ENCODE assay signal across 36 cellular contexts in genomic region chr12:103519632-103520031, GRCh38. TPM values are rescaled to one million over a fixed set of nuclear protein-coding genes. Genes with fewer than 3 reads are reported as not detected.
"Had no signal": no experiment of that assay in that cellular context is flagged by ENCODE, and none has a peak within 500 bp of the region (broad histone marks: within the 10 kb centered on the region; RNA-seq: fewer than 3 reads in every experiment).

No MANE protein-coding gene starts in this region.

- H3K27me3 Mint-ChIP-seq: activated CD4-positive, alpha-beta T cell treated with anti-CD3 and anti-CD28 coated beads, Interleukin-2, amount 10 ng/mL, durations not matched to agents 24 days and 14 days; activated naive CD4-positive, alpha-beta T cell treated with anti-CD3 and anti-CD28 coated beads, Interleukin-2, amount 50 U/mL, for 24 hours; activated T-cell treated with anti-CD3 and anti-CD28 coated beads, Interleukin-2, amount 50 U/mL, for 24 hours had no signal

- H3K36me3 Mint-ChIP-seq: activated naive CD4-positive, alpha-beta T cell treated with anti-CD3 and anti-CD28 coated beads, Interleukin-2, amount 50 U/mL, for 24 hours; activated naive CD8-positive, alpha-beta T cell treated with anti-CD3 and anti-CD28 coated beads, Interleukin-2, amount 10 ng/mL, durations not matched to agents 7 days and 5 days had no signal

- H3K4me1 ChIP-seq: ascending aorta, body of pancreas, breast epithelium had no signal

- DNase-seq: activated CD4-positive, alpha-beta T cell treated with anti-CD3 and anti-CD28 coated beads, Interleukin-2, amount 10 ng/mL, durations not matched to agents 24 days and 14 days; activated CD4-positive, alpha-beta T cell treated with anti-CD3 and anti-CD28 coated beads, Interleukin-2, amount 50 U/mL, for 4 hours; activated CD8-positive, alpha-beta T cell treated with anti-CD3 and anti-CD28 coated beads for 36 hours; activated gamma-delta T cell; activated naive CD4-positive, alpha-beta T cell treated with Interleukin-2 at 50 U/mL for 16 hours; activated naive CD8-positive, alpha-beta T cell treated with anti-CD3 and anti-CD28 coated beads, Interleukin-2, amount 10 ng/mL, durations not matched to agents 7 days and 5 days; activated T-cell treated with anti-CD3 and anti-CD28 coated beads, Interleukin-2, amount 50 U/mL, for 24 hours; amygdala; body of pancreas; caudate nucleus; cerebellar nuclear complex; Kasumi-1; KG1; MG63; NCI-H1048; NCI-H1105 treated with DMSO at 0.1 percent for 48 hours; NCI-H1436; NCI-H1694; NCI-H1930; NCI-H2081 treated with DMSO at 0.1 percent for 48 hours; NCI-H345; NCI-H524 treated with DMSO at 0.1 percent for 48 hours; NK-92 treated with Interleukin-12 subunit alpha and Interleukin-12 subunit beta, amount 100 ng/mL, for 24 hours; PC-9; SIG-M5; SW 1271; T1000; WERI-Rb-1 had no signal

- H3K9me3 Mint-ChIP-seq: activated CD8-positive, alpha-beta T cell treated with anti-CD3 and anti-CD28 coated beads for 36 hours; activated naive CD4-positive, alpha-beta T cell treated with anti-CD3 and anti-CD28 coated beads, Interleukin-2, amount 50 U/mL, for 24 hours; activated T-cell treated with anti-CD3 and anti-CD28 coated beads, Interleukin-2, amount 50 U/mL, for 24 hours; activated T-helper 2 cell treated with anti-CD3 and anti-CD28 coated beads, Interferon-gamma antibody, Interleukin-2, Interleukin-4, amounts not matched to agents 10 μg/mL and 5 μg/mL and 100 μg/mL, durations not matched to agents 14 hours and 24 hours and 36 hours had no signal

- H3K4me2 ChIP-seq: PC-9 had no signal

- H3K27ac ChIP-seq: ascending aorta, body of pancreas, breast epithelium, PC-9, RWPE1, WERI-Rb-1 had no signal

- H2AFZ ChIP-seq: PC-9 had no signal

- H3K9me3 ChIP-seq: ascending aorta, body of pancreas, breast epithelium, MG63 had no signal

- H3K36me3 ChIP-seq: ascending aorta, breast epithelium, MG63, WERI-Rb-1 had no signal

- H3K4me1 Mint-ChIP-seq: activated CD4-positive, alpha-beta T cell treated with anti-CD3 and anti-CD28 coated beads, Interleukin-2, amount 10 ng/mL, durations not matched to agents 24 days and 14 days; activated naive CD4-positive, alpha-beta T cell treated with anti-CD3 and anti-CD28 coated beads, Interleukin-2, amount 50 U/mL, for 24 hours; activated naive CD8-positive, alpha-beta T cell treated with anti-CD3 and anti-CD28 coated beads, Interleukin-2, amount 10 ng/mL, durations not matched to agents 7 days and 5 days had no signal

- ATAC-seq: activated CD8-positive, alpha-beta T cell treated with anti-CD3 and anti-CD28 coated beads for 36 hours; body of pancreas; Right ventricle myocardium inferior had no signal

- H3K4me3 Mint-ChIP-seq: activated CD4-positive, alpha-beta T cell treated with anti-CD3 and anti-CD28 coated beads, Interleukin-2, amount 10 ng/mL, durations not matched to agents 24 days and 14 days; activated CD8-positive, alpha-beta T cell treated with anti-CD3 and anti-CD28 coated beads for 36 hours; activated naive CD4-positive, alpha-beta T cell treated with anti-CD3 and anti-CD28 coated beads, Interleukin-2, amount 50 U/mL, for 24 hours; activated naive CD8-positive, alpha-beta T cell treated with anti-CD3 and anti-CD28 coated beads, Interleukin-2, amount 10 ng/mL, durations not matched to agents 7 days and 5 days; activated T-cell treated with anti-CD3 and anti-CD28 coated beads, Interleukin-2, amount 50 U/mL, for 24 hours had no signal

- H3K4me3 ChIP-seq: ascending aorta, body of pancreas, breast epithelium, MG63, PC-9 had no signal

- FAIRE-seq: RCC 7860 had no signal

- H3K27me3 ChIP-seq: ascending aorta, body of pancreas, breast epithelium, MG63 had no signal

- H3K27ac Mint-ChIP-seq: activated CD4-positive, alpha-beta T cell treated with anti-CD3 and anti-CD28 coated beads, Interleukin-2, amount 10 ng/mL, durations not matched to agents 24 days and 14 days; activated CD8-positive, alpha-beta T cell treated with anti-CD3 and anti-CD28 coated beads for 36 hours; activated naive CD4-positive, alpha-beta T cell treated with anti-CD3 and anti-CD28 coated beads, Interleukin-2, amount 50 U/mL, for 24 hours; activated naive CD8-positive, alpha-beta T cell treated with anti-CD3 and anti-CD28 coated beads, Interleukin-2, amount 10 ng/mL, durations not matched to agents 7 days and 5 days; activated T-cell treated with anti-CD3 and anti-CD28 coated beads, Interleukin-2, amount 50 U/mL, for 24 hours; activated T-helper 2 cell treated with anti-CD3 and anti-CD28 coated beads, Interferon-gamma antibody, Interleukin-2, Interleukin-4, amounts not matched to agents 10 μg/mL and 5 μg/mL and 100 μg/mL, durations not matched to agents 14 hours and 24 hours and 36 hours had no signal

RNA-seq across cellular contexts. Expression of gene C12orf42, which starts 23.9 kb away (rescaled TPM):
- total RNA-seq: activated CD4-positive, alpha-beta T cell treated with anti-CD3 and anti-CD28 coated beads, Interleukin-2, amount 10 ng/mL, durations not matched to agents 24 days and 14 days; activated T-helper 2 cell treated with anti-CD3 and anti-CD28 coated beads, Interferon-gamma antibody, Interleukin-2, Interleukin-4, amounts not matched to agents 10 μg/mL and 5 μg/mL and 100 μg/mL, durations not matched to agents 14 hours and 24 hours and 36 hours; ascending aorta; body of pancreas; NCI-H460; PC-9; Right ventricle myocardium inferior had no signal
